8 cellular contexts compared by ENCODE assay signal in the genomic region with DNA sequence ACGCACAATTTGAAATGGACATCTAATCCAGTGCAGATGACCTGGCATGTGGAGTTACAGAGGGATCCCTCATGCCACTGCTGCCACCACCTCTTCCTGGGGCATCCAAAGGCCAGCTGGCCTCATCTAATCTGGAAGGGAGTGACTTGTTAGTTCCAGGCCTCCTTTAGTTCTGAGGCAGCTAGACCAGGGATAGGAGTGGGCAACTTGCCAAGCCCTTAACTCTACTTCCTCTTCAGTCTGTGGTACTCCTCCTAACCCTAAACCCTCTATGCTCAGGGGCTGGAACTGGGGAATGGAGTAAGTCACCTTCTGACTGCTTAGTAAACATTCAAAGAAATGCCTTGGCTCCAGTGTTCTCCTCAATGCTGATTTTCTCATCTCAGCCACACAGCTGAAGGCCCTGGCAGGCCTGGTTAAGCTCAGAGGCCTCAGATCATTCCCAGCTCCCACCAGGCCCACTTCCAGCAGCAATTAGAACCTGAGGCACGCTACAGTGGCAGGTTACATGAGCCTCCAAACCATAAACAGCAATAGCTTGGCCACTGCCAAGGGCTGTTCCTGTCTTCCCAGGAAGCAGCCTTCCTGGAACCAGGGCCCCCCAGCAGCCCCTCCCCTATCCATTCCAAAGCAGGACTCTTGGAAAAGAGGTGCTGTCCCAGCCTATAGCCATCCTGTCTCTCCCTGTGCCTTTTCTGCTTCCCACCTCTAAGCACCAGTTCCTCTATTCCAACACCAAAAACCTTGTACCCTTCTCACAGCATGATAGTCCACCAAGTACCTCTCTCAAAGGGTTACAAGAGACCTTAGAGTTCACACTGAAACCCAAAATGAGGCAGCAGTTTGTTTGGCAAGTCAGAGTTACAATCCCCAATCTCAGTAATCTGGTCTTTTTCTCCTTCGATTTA.
DNase-seq lines count a peak whose midpoint lies in the region; ATAC-seq and TF ChIP-seq lines count a peak whose summit lies in the region.

No MANE protein-coding gene starts in this region.

- H3K36me3 ChIP-seq in subcutaneous abdominal adipose tissue (ENCODE audit: control insufficient read depth in 5 of 5, insufficient read depth in 5 of 5, low read length in 5 of 5) = peaks cover 19 to 47% (median 35%) of the 10 kb centered on the region in 5 donors

- DNase-seq in AML-193 (lab: John Stamatoyannopoulos, UW) = peak; percentile 79 to 86
- peak; percentile 82 for DNase-seq in KBM-7
- no peak for DNase-seq in activated naive CD8-positive, alpha-beta T cell treated with anti-CD3 and anti-CD28 coated beads, Interleukin-2, amount 50 U/mL, for 24 hours
- DNase-seq in iris pigment epithelial cell (ENCODE audit: low read depth) = peak; percentile 49
- no peak for DNase-seq in HEK293T (ENCODE audit: extremely low spot score)
- DNase-seq in NCI-H146 (lab: John Stamatoyannopoulos, UW) = no peak

- H3K27ac ChIP-seq in subcutaneous abdominal adipose tissue (ENCODE audit: low read depth, low read length) = peak overlapping the region; percentile 95

- in situ Hi-C loops in KBM-7 (cut with MboI; ENCODE audit: low pct_unique_long_range_greater_than_20kb, low sequenced_read_pairs) = no loop called here

- H3K4me1 ChIP-seq in subcutaneous abdominal adipose tissue (ENCODE audit: control insufficient read depth in 5 of 5, insufficient read depth in 5 of 5, low read length in 5 of 5) = peaks cover 18 to 37% (median 31%) of the 10 kb centered on the region in 5 donors

- peaks cover 60% of the 10 kb centered on the region for H3K4me1 Mint-ChIP-seq in activated naive CD8-positive, alpha-beta T cell treated with anti-CD3 and anti-CD28 coated beads, Interleukin-2, amount 50 U/mL, for 24 hours

- POLR2A ChIA-PET in HEK293T (lab: Yijun Ruan, JAX) = interaction anchor here (4.5 kb wide), 1 partner anchor 8 kb away, joined by 33 read pairs; a partner anchor contains a TSS

- H3K27me3 Mint-ChIP-seq in activated naive CD8-positive, alpha-beta T cell treated with anti-CD3 and anti-CD28 coated beads, Interleukin-2, amount 50 U/mL, for 24 hours = no peaks in the 10 kb centered on the region

- peaks cover 46% of the 10 kb centered on the region for H3K36me3 Mint-ChIP-seq in activated naive CD8-positive, alpha-beta T cell treated with anti-CD3 and anti-CD28 coated beads, Interleukin-2, amount 50 U/mL, for 24 hours (ENCODE audit: low read depth)

- no peak overlapping the region for H3K4me3 ChIP-seq in subcutaneous abdominal adipose tissue (ENCODE audit: low read depth in 1 of 5, low read length in 5 of 5)

- H3K9me3 ChIP-seq in subcutaneous abdominal adipose tissue (ENCODE audit: control insufficient read depth in 5 of 5, low read length in 5 of 5) = no peaks in the 10 kb centered on the region

- peak overlapping the region; percentile 46 for H3K4me3 Mint-ChIP-seq in activated naive CD8-positive, alpha-beta T cell treated with anti-CD3 and anti-CD28 coated beads, Interleukin-2, amount 50 U/mL, for 24 hours

- H3K27ac Mint-ChIP-seq in activated naive CD8-positive, alpha-beta T cell treated with anti-CD3 and anti-CD28 coated beads, Interleukin-2, amount 50 U/mL, for 24 hours = peak overlapping the region; percentile 92

- H3K27me3 ChIP-seq in subcutaneous abdominal adipose tissue (ENCODE audit: control insufficient read depth in 5 of 5, insufficient read depth in 4 of 5, low read length in 5 of 5) = no peaks in the 10 kb centered on the region

- CTCF ChIA-PET in HEK293T (lab: Yijun Ruan, JAX) = no interaction called here

- no peak for ATAC-seq in activated naive CD8-positive, alpha-beta T cell treated with anti-CD3 and anti-CD28 coated beads, Interleukin-2, amount 50 U/mL, for 24 hours
- ATAC-seq in HG03571 (IDR thresholded peaks at IDR 0.05; ENCODE audit: unreplicated experiment) = no peak

- H3K9me3 Mint-ChIP-seq in activated naive CD8-positive, alpha-beta T cell treated with anti-CD3 and anti-CD28 coated beads, Interleukin-2, amount 50 U/mL, for 24 hours = no peaks in the 10 kb centered on the region

- peak overlapping the region in 3 of 5 donors; percentile 23 to 85 (median 72) for H3K9ac ChIP-seq in subcutaneous abdominal adipose tissue (ENCODE audit: low read length in 5 of 5)

TF ChIP-seq in HEK293T, 16 proteins besides CTCF, POLR2A, EP300 and RAD21:
- TF ChIP-seq LEF1 (IDR thresholded peaks at IDR 0.05; ENCODE audit: borderline replicate concordance) = no peak
- no peak for TF ChIP-seq L3MBTL2 (conservative IDR thresholded peaks at IDR 0.05)
- TF ChIP-seq, protein P1, sequence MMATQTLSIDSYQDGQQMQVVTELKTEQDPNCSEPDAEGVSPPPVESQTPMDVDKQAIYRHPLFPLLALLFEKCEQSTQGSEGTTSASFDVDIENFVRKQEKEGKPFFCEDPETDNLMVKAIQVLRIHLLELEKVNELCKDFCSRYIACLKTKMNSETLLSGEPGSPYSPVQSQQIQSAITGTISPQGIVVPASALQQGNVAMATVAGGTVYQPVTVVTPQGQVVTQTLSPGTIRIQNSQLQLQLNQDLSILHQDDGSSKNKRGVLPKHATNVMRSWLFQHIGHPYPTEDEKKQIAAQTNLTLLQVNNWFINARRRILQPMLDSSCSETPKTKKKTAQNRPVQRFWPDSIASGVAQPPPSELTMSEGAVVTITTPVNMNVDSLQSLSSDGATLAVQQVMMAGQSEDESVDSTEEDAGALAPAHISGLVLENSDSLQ (IDR thresholded peaks at IDR 0.05) = no peak
- TF ChIP-seq SP1 (IDR thresholded peaks at IDR 0.05) = no peak
- TF ChIP-seq ELF4 (IDR thresholded peaks at IDR 0.05) = no peak

Comparison
In these comparisons a context has a peak if more than half of its experiments do, and no peak if none do; other contexts are left out.
1. DNase-seq: peak in AML-193 (2 of 2), KBM-7 (single experiment) and iris pigment epithelial cell (single experiment); none in activated naive CD8-positive, alpha-beta T cell treated with anti-CD3 and anti-CD28 coated beads, Interleukin-2, amount 50 U/mL, for 24 hours (single experiment), HEK293T (single experiment) and NCI-H146 (single experiment).